Comparison of ENCODE assay signal across 19 cellular contexts in the genomic region with DNA sequence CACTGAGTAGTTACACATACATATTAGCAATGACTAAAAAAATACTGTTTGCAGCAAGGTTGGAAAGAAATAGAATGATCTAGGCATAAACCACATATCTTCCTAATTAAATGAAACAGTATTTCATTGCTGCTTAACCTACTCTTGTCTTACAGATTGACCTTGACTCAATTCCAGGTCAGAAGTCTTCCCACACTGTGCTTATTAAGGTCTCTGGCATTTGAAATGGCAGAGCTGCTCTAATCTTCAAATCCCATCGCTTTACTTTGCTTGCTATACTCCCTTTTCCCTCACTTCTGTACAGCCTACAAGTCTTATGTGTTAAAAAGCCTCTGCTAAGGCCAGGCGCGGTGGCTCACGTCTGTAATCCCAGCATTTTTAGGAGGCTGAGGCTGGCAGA.
DNase-seq lines count a peak whose midpoint lies in the region; ATAC-seq, FAIRE-seq and TF ChIP-seq lines count a peak whose summit lies in the region.
"Had no signal": no experiment of that assay in that cellular context is flagged by ENCODE, and none has a peak within 500 bp of the region (broad histone marks: within the 10 kb centered on the region; RNA-seq: fewer than 3 reads in every experiment).

No MANE protein-coding gene starts in this region.

- H3K4me2 ChIP-seq in A549 (no peak overlapping the region), astrocyte (ENCODE audit: low read length) (no peak overlapping the region), smooth muscle cell (no peak overlapping the region)

- H3K4me1 Mint-ChIP-seq in astrocyte (ENCODE audit: low read depth, unreplicated experiment): peaks cover 17% of the 10 kb centered on the region
- H3K4me1 Mint-ChIP-seq: B cell, IgD-negative memory B cell had no signal

- TF ChIP-seq EP300 in A549 (IDR thresholded peaks at IDR 0.05): no peak

- H3K27me3 Mint-ChIP-seq in astrocyte (ENCODE audit: low read depth, unreplicated experiment): no peaks in the 10 kb centered on the region
- H3K27me3 Mint-ChIP-seq: B cell; CD4-positive, alpha-beta T cell; IgD-negative memory B cell had no signal

- no peaks in the 10 kb centered on the region for H3K36me3 ChIP-seq in astrocyte (ENCODE audit: insufficient read depth, low read length)
- no peaks in the 10 kb centered on the region for H3K36me3 ChIP-seq in smooth muscle cell (ENCODE audit: low read depth)
- H3K36me3 ChIP-seq: HAP-1 had no signal

- DNase-seq in A549 (ENCODE audit: low read depth in 1 of 2, low spot score in 1 of 2) (no peak), GM04503 (ENCODE audit: low read depth) (peak; percentile 10), astrocyte (ENCODE audit: low read depth) (peak; percentile 49), fibroblast of the aortic adventitia (ENCODE audit: low read depth) (peak; percentile 8), GOT3 (lab: John Stamatoyannopoulos, UW) (no peak), smooth muscle cell (lab: John Stamatoyannopoulos, UW; ENCODE audit: unreplicated experiment) (no peak), substantia nigra (lab: John Stamatoyannopoulos, UW) (no peak)
- DNase-seq: CD4-positive, alpha-beta T cell; DMS79; GF-D8; NCI-H1417; NCI-H1930; NCI-H510A treated with DMSO at 0.1 percent for 48 hours; SHP77 had no signal

- H3K36me3 Mint-ChIP-seq in astrocyte (ENCODE audit: low read depth, unreplicated experiment): no peaks in the 10 kb centered on the region
- H3K36me3 Mint-ChIP-seq: IgD-negative memory B cell had no signal

- H4K20me1 ChIP-seq in astrocyte (ENCODE audit: insufficient read depth, low read length) (no peaks in the 10 kb centered on the region), smooth muscle cell (ENCODE audit: low read depth) (no peaks in the 10 kb centered on the region)

- H3K27me3 ChIP-seq in astrocyte (ENCODE audit: insufficient read depth, low read length) (no peaks in the 10 kb centered on the region), smooth muscle cell (ENCODE audit: low read depth) (no peaks in the 10 kb centered on the region)

- no peak overlapping the region for H3K27ac Mint-ChIP-seq in astrocyte (ENCODE audit: unreplicated experiment)
- H3K27ac Mint-ChIP-seq: B cell; CD4-positive, alpha-beta T cell; IgD-negative memory B cell had no signal

- H3K4me1 ChIP-seq in A549: peaks cover 8% of the 10 kb centered on the region; the same call in 2 of the 3 replicates
- no peaks in the 10 kb centered on the region for H3K4me1 ChIP-seq in astrocyte (ENCODE audit: insufficient read depth, low read length)
- H3K4me1 ChIP-seq in smooth muscle cell (ENCODE audit: low read depth): peaks cover 9% of the 10 kb centered on the region

- TF ChIP-seq CTCF in A549 (IDR thresholded peaks at IDR 0.05): no peak
- TF ChIP-seq CTCF in astrocyte (IDR thresholded peaks at IDR 0.05; ENCODE audit: insufficient read depth, low read depth, low read length): no peak
- TF ChIP-seq CTCF in fibroblast of the aortic adventitia (IDR thresholded peaks at IDR 0.05; ENCODE audit: insufficient read depth, low read length): no peak
- no peak for TF ChIP-seq CTCF in smooth muscle cell (IDR thresholded peaks at IDR 0.05; ENCODE audit: borderline replicate concordance, insufficient read depth, poor library complexity, severe bottlenecking)

- H2AFZ ChIP-seq in astrocyte (ENCODE audit: low read depth, low read length): no peak overlapping the region
- no peak overlapping the region for H2AFZ ChIP-seq in smooth muscle cell (ENCODE audit: low read depth)

- H3K27ac ChIP-seq in A549: no peak overlapping the region
- H3K27ac ChIP-seq in astrocyte (ENCODE audit: low read depth, low read length): no peak overlapping the region
- H3K27ac ChIP-seq in smooth muscle cell (ENCODE audit: low read depth): no peak overlapping the region
- H3K27ac ChIP-seq in substantia nigra (ENCODE audit: low read depth, low read length, poor library complexity, severe bottlenecking): no peak overlapping the region

- H3K4me3 ChIP-seq in A549 (no peak overlapping the region), astrocyte (ENCODE audit: insufficient read depth, low read depth, low read length) (no peak overlapping the region), fibroblast of the aortic adventitia (ENCODE audit: low read depth, low read length) (no peak overlapping the region), smooth muscle cell (no peak overlapping the region)
- H3K4me3 ChIP-seq: HAP-1 had no signal

- no peak overlapping the region for H3K4me3 Mint-ChIP-seq in astrocyte (ENCODE audit: unreplicated experiment)
- H3K4me3 Mint-ChIP-seq: B cell; CD4-positive, alpha-beta T cell; IgD-negative memory B cell had no signal

- no peak for TF ChIP-seq RAD21 in A549 (conservative IDR thresholded peaks at IDR 0.05 in 1 of 2, IDR thresholded peaks at IDR 0.05 in 1 of 2)

- peaks cover 13% of the 10 kb centered on the region for H3F3A ChIP-seq in smooth muscle cell (ENCODE audit: low read depth)

- peak; percentile 18 for FAIRE-seq in A549 (lab: Jason Lieb, UNC)
- FAIRE-seq in astrocyte (lab: Jason Lieb, UNC): peak; percentile 63
- FAIRE-seq: RCC 7860 had no signal

- POLR2A ChIA-PET in A549 (lab: Yijun Ruan, JAX): no interaction called here

- H3K9ac ChIP-seq in astrocyte (ENCODE audit: low read length) (no peak overlapping the region), smooth muscle cell (ENCODE audit: low read depth) (no peak overlapping the region)

- no peaks in the 10 kb centered on the region for H3K79me2 ChIP-seq in astrocyte (ENCODE audit: insufficient read depth, low read length)
- no peaks in the 10 kb centered on the region for H3K79me2 ChIP-seq in smooth muscle cell (ENCODE audit: low read depth)

- TF ChIP-seq POLR2A in A549 (IDR thresholded peaks at IDR 0.05; ENCODE audit: low read length): no peak

- 88% methylated on average over 4 of the region's 4 CpGs for WGBS in A549 (ENCODE audit: missing lambda C conversion rate)
- WGBS in smooth muscle cell (ENCODE audit: low lambda C conversion rate): 38% methylated on average over 4 of the region's 4 CpGs

- H3K9me3 ChIP-seq in A549 (no peaks in the 10 kb centered on the region), astrocyte (ENCODE audit: insufficient read depth, low read depth, low read length) (no peaks in the 10 kb centered on the region), smooth muscle cell (replicated peaks; ENCODE audit: low read depth) (no peaks in the 10 kb centered on the region)
- H3K9me3 ChIP-seq: HAP-1 had no signal

- CTCF ChIA-PET in A549 (lab: Yijun Ruan, JAX): no interaction called here

- H3K9me3 Mint-ChIP-seq in astrocyte (ENCODE audit: unreplicated experiment): no peaks in the 10 kb centered on the region
- H3K9me3 Mint-ChIP-seq: CD4-positive, alpha-beta T cell had no signal

- ATAC-seq in A549 (no peak), HG02759 (IDR thresholded peaks at IDR 0.05; ENCODE audit: unreplicated experiment) (no peak)

TF ChIP-seq in A549, 52 proteins besides CTCF, POLR2A, EP300 and RAD21 (continues in another document):
- TF ChIP-seq, protein P1, sequence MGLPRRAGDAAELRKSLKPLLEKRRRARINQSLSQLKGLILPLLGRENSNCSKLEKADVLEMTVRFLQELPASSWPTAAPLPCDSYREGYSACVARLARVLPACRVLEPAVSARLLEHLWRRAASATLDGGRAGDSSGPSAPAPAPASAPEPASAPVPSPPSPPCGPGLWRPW (IDR thresholded peaks at IDR 0.05): no peak
- TF ChIP-seq MYC (IDR thresholded peaks at IDR 0.05; ENCODE audit: borderline replicate concordance, low read length): no peak
- no peak for TF ChIP-seq SMC3 (IDR thresholded peaks at IDR 0.05)
- TF ChIP-seq, protein P2, sequence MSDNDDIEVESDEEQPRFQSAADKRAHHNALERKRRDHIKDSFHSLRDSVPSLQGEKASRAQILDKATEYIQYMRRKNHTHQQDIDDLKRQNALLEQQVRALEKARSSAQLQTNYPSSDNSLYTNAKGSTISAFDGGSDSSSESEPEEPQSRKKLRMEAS (IDR thresholded peaks at IDR 0.05): no peak
- no peak for TF ChIP-seq FOSL2 (IDR thresholded peaks at IDR 0.05)
- TF ChIP-seq FOSL2 (CRISPR knock-in tag; IDR thresholded peaks at IDR 0.05): no peak
- TF ChIP-seq CHD4 (IDR thresholded peaks at IDR 0.05; ENCODE audit: borderline replicate concordance): no peak
- TF ChIP-seq EHF (CRISPR knock-in tag; IDR thresholded peaks at IDR 0.05): no peak
- no peak for TF ChIP-seq GATA3 (IDR thresholded peaks at IDR 0.05; ENCODE audit: borderline replicate concordance)
- TF ChIP-seq RFX5 (IDR thresholded peaks at IDR 0.05): no peak
- no peak for TF ChIP-seq JUNB (IDR thresholded peaks at IDR 0.05)
- TF ChIP-seq NFE2L2 (conservative IDR thresholded peaks at IDR 0.05; ENCODE audit: low read length): no peak
- TF ChIP-seq POLR2AphosphoS2 (conservative IDR thresholded peaks at IDR 0.05; ENCODE audit: low read length): no peak
- TF ChIP-seq RCOR1 (IDR thresholded peaks at IDR 0.05; ENCODE audit: low read depth, low read length): no peak
- TF ChIP-seq TP53 (CRISPR knock-in tag; IDR thresholded peaks at IDR 0.05): no peak
- no peak for TF ChIP-seq CEBPB (IDR thresholded peaks at IDR 0.05)
- no peak for TF ChIP-seq BHLHE40 (IDR thresholded peaks at IDR 0.05; ENCODE audit: low read depth, low read length)
- no peak for TF ChIP-seq ZSCAN20 (CRISPR knock-in tag; IDR thresholded peaks at IDR 0.05)
- TF ChIP-seq ZNF302 (CRISPR knock-in tag; IDR thresholded peaks at IDR 0.05): no peak

Comparison
In these comparisons a context has a peak if more than half of its experiments do, and no peak if none do; other contexts are left out.
1. DNase-seq: peak in GM04503 (single experiment), astrocyte (single experiment) and fibroblast of the aortic adventitia (single experiment); none in A549 (0 of 2), GOT3 (single experiment), smooth muscle cell (single experiment) and substantia nigra (0 of 49).